In the genomic region with DNA sequence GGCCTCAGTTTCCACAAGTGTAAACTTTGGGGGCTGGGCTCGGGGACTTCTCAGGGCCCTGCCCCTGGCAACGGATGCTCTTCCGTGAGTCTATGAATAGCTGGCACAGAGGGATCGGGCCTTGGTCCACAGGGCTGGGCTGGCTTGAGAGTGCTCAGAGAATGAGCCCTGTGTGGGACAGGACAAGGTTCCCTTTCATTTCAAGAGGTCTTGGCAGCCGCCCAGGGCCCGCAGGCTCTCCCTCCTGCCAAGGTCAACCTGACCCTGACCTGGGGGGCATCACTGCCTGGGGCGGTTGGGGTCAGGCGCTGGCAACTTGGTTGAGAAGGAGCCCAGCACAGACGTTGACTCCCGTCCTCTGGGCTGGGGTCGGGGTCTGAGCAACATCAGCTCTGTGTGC, we compare ENCODE assay signal across 1 cellular context.
TF ChIP-seq lines count a peak whose summit lies in the region.

No MANE protein-coding gene starts in this region.

TF ChIP-seq in H1, 55 proteins besides CTCF, POLR2A, EP300 and RAD21:
- TF ChIP-seq KDM5A (IDR thresholded peaks at IDR 0.05; ENCODE audit: low read length): no peak
- no peak for TF ChIP-seq TBP (IDR thresholded peaks at IDR 0.05; ENCODE audit: low read depth, low read length)
- TF ChIP-seq HDAC2 (IDR thresholded peaks at IDR 0.05; ENCODE audit: borderline replicate concordance in 1 of 2, low read depth in 2 of 2, low read length in 2 of 2): no peak
- no peak for TF ChIP-seq CHD1 (IDR thresholded peaks at IDR 0.05; ENCODE audit: low read depth, low read length)
- no peak for TF ChIP-seq GABPA (IDR thresholded peaks at IDR 0.05; ENCODE audit: borderline replicate concordance, insufficient read depth, low read length)
- TF ChIP-seq, protein P1, sequence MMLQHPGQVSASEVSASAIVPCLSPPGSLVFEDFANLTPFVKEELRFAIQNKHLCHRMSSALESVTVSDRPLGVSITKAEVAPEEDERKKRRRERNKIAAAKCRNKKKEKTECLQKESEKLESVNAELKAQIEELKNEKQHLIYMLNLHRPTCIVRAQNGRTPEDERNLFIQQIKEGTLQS (IDR thresholded peaks at IDR 0.05; ENCODE audit: insufficient read depth, low read depth, low read length): no peak
- TF ChIP-seq NRF1 (IDR thresholded peaks at IDR 0.05; ENCODE audit: low read depth, low read length): no peak
- no peak for TF ChIP-seq KDM4A (IDR thresholded peaks at IDR 0.05; ENCODE audit: low read depth, low read length, severe bottlenecking)
- TF ChIP-seq RBBP5 (IDR thresholded peaks at IDR 0.05; ENCODE audit: borderline replicate concordance, low read depth, low read length): no peak
- TF ChIP-seq POU5F1 (IDR thresholded peaks at IDR 0.05; ENCODE audit: low read depth, low read length): no peak
